ENCODE assay signal across 13 cellular contexts in genomic region chr9:21095561-21095960, GRCh38. TPM values are rescaled to one million over a fixed set of nuclear protein-coding genes. Genes with fewer than 3 reads are reported as not detected.
DNase-seq lines count a peak whose midpoint lies in the region; ATAC-seq, FAIRE-seq and TF ChIP-seq lines count a peak whose summit lies in the region.
"Had no signal": no experiment of that assay in that cellular context is flagged by ENCODE, and none has a peak within 500 bp of the region (broad histone marks: within the 10 kb centered on the region; RNA-seq: fewer than 3 reads in every experiment).

No MANE protein-coding gene starts in this region.

- no peaks in the 10 kb centered on the region for H3K27me3 Mint-ChIP-seq in CD4-positive, alpha-beta memory T cell
- H3K27me3 Mint-ChIP-seq: brain had no signal

- H3K14ac ChIP-seq in trophoblast cell (ENCODE audit: low read length): no peak overlapping the region

- peak overlapping the region; percentile 100 for H4K91ac ChIP-seq in trophoblast cell (ENCODE audit: low read depth, low read length)

- H3K4me1 Mint-ChIP-seq in CD4-positive, alpha-beta memory T cell: peaks cover 25 to 49% (median 34%) of the 10 kb centered on the region in 4 donors

- no peak overlapping the region for H4K12ac ChIP-seq in trophoblast cell (ENCODE audit: low read depth, low read length)

- no peaks in the 10 kb centered on the region for H3K36me3 Mint-ChIP-seq in CD4-positive, alpha-beta memory T cell
- H3K36me3 Mint-ChIP-seq: brain had no signal

- no peak overlapping the region for H3K4me3 ChIP-seq in CD4-positive, alpha-beta memory T cell (ENCODE audit: low read length in 2 of 2)
- H3K4me3 ChIP-seq in coronary artery (no peak overlapping the region), trophoblast cell (ENCODE audit: low read depth, low read length) (no peak overlapping the region)

- POLR2A ChIA-PET in CD4-positive, alpha-beta memory T cell (lab: Charles Lee; ENCODE audit: partially characterized antibody): interaction anchor here (1.2 to 1.7 kb wide), 3 partner anchors 17 to 99 kb away, joined by 3 to 12 read pairs (median 4); partner anchors contain the start of gene HACD4

- no peak overlapping the region for H3K4ac ChIP-seq in trophoblast cell (ENCODE audit: low read depth, low read length)

- H2BK120ac ChIP-seq in trophoblast cell (ENCODE audit: insufficient read depth, low read length, poor library complexity): peak overlapping the region; percentile 99

- no peak overlapping the region for H3K9ac ChIP-seq in trophoblast cell (ENCODE audit: low read length)

- H3K79me2 ChIP-seq in trophoblast cell (ENCODE audit: control insufficient read depth, insufficient read depth, low read length, poor library complexity): peaks cover 2% of the 10 kb centered on the region

- H3K79me1 ChIP-seq in trophoblast cell (ENCODE audit: low read length): peaks cover 23% of the 10 kb centered on the region

- ATAC-seq in GM21390 (IDR thresholded peaks at IDR 0.05; ENCODE audit: unreplicated experiment): no peak

- FAIRE-seq in HTR-8/SVneo (lab: Jason Lieb, UNC): no peak

- no peak overlapping the region for H2BK12ac ChIP-seq in trophoblast cell (ENCODE audit: low read length)

- H2AK5ac ChIP-seq in trophoblast cell (ENCODE audit: low read length): no peak overlapping the region

- H3K9me3 Mint-ChIP-seq in CD4-positive, alpha-beta memory T cell: no peaks in the 10 kb centered on the region
- H3K9me3 Mint-ChIP-seq: T-helper 1 cell treated with Interleukin-12 subunit alpha and Interleukin-12 subunit beta and Interleukin-4 antibody, amounts not matched to agents 30 μg/mL and 1 μg/mL, for 36 hours had no signal

- H4K8ac ChIP-seq in trophoblast cell (ENCODE audit: low read depth, low read length): no peak overlapping the region

- H2AFZ ChIP-seq in trophoblast cell (ENCODE audit: insufficient read depth, low read length, poor library complexity): no peak overlapping the region

- no peak for TF ChIP-seq CTCF in coronary artery (IDR thresholded peaks at IDR 0.05)

- no peak overlapping the region for H3K18ac ChIP-seq in trophoblast cell (ENCODE audit: low read length)

- H2BK5ac ChIP-seq in trophoblast cell (ENCODE audit: low read depth, low read length, poor library complexity): peak overlapping the region; percentile 100

- CTCF ChIA-PET in CD4-positive, alpha-beta memory T cell (lab: Charles Lee; ENCODE audit: partially characterized antibody): interaction anchor here (0.9 to 3.2 kb wide), 6 partner anchors 10 to 154 kb away, joined by 3 to 14 read pairs (median 5); no protein-coding TSS in a partner anchor

- H3K27ac Mint-ChIP-seq in CD4-positive, alpha-beta memory T cell: peak overlapping the region; percentile 83 to 92 (median 90)

- peak overlapping the region; percentile 50 for H3K27ac ChIP-seq in CD4-positive, alpha-beta memory T cell (ENCODE audit: low read depth, low read length)
- peak overlapping the region; percentile 71 for H3K27ac ChIP-seq in KOPT-K1 (ENCODE audit: low read depth, low read length, poor library complexity, severe bottlenecking)
- peak overlapping the region; percentile 74 to 84 for H3K27ac ChIP-seq in coronary artery
- peak overlapping the region; percentile 99 for H3K27ac ChIP-seq in trophoblast cell (ENCODE audit: low read depth, low read length)

- H3K23ac ChIP-seq in trophoblast cell (ENCODE audit: low read length): no peak overlapping the region

- peak overlapping the region in 1 of 8 donors; percentile 77 for H3K4me3 Mint-ChIP-seq in CD4-positive, alpha-beta memory T cell
- H3K4me3 Mint-ChIP-seq: brain had no signal

- H3K27me3 ChIP-seq in CD4-positive, alpha-beta memory T cell (ENCODE audit: insufficient read depth, low read length): no peaks in the 10 kb centered on the region
- no peaks in the 10 kb centered on the region for H3K27me3 ChIP-seq in trophoblast cell (ENCODE audit: insufficient read depth, low read length)
- H3K27me3 ChIP-seq: stomach had no signal

- intact Hi-C loops in CD4-positive, alpha-beta memory T cell (cut with micrococcal nuclease): loop anchor here (5.0 kb wide), 2 partner anchors 63 to 93 kb away; partner anchors contain the start of gene HACD4

- H3K4me2 ChIP-seq in trophoblast cell (ENCODE audit: low read length): peak overlapping the region; percentile 13

- no peaks in the 10 kb centered on the region for H3K9me3 ChIP-seq in CD4-positive, alpha-beta memory T cell (ENCODE audit: control insufficient read depth in 1 of 2, low read length in 2 of 2)
- H3K9me3 ChIP-seq in KOPT-K1 (ENCODE audit: insufficient read depth, low read length, poor library complexity, severe bottlenecking) (peaks cover 4% of the 10 kb centered on the region), trophoblast cell (ENCODE audit: insufficient read depth, low read depth, low read length) (no peaks in the 10 kb centered on the region)
- H3K9me3 ChIP-seq: stomach had no signal

- H3K36me3 ChIP-seq in CD4-positive, alpha-beta memory T cell (ENCODE audit: insufficient read depth, low read length): no peaks in the 10 kb centered on the region
- H3K36me3 ChIP-seq in KOPT-K1 (ENCODE audit: insufficient read depth, low read length): no peaks in the 10 kb centered on the region
- no peaks in the 10 kb centered on the region for H3K36me3 ChIP-seq in trophoblast cell (ENCODE audit: control insufficient read depth in 1 of 2, insufficient read depth in 2 of 2, low read length in 2 of 2)
- H3K36me3 ChIP-seq: stomach had no signal

- H3K4me1 ChIP-seq in CD4-positive, alpha-beta memory T cell (ENCODE audit: insufficient read depth, low read length): peaks cover 20% of the 10 kb centered on the region
- H3K4me1 ChIP-seq in trophoblast cell (ENCODE audit: control insufficient read depth in 1 of 2, insufficient read depth in 2 of 2, low read length in 2 of 2): peaks cover 14 to 16% of the 10 kb centered on the region in 2 experiments

- no peak for DNase-seq in CD4-positive, alpha-beta memory T cell
- DNase-seq in coronary artery (ENCODE audit: low spot score): no peak
- DNase-seq in trophoblast cell: peak; percentile 83 to 89
- DNase-seq in HTR-8/SVneo (ENCODE audit: insufficient read length, low spot score): no peak
- no peak for DNase-seq in NCI-H82 treated with DMSO at 0.1 percent for 48 hours (lab: John Stamatoyannopoulos, UW; ENCODE audit: unreplicated experiment)
- DNase-seq in NOMO-1 (lab: John Stamatoyannopoulos, UW; ENCODE audit: unreplicated experiment in 2 of 2): no peak
- DNase-seq: NCI-H1694; stimulated activated CD4-positive, alpha-beta T cell treated with anti-CD3 and anti-CD28 coated beads, Interleukin-1b, Interleukin-23, amount 100 ng/mL, for 48 hours; stomach had no signal

RNA-seq across cellular contexts. Expression of gene IFNB1, which starts 17.8 kb away (rescaled TPM):
- not detected for total RNA-seq in CD4-positive, alpha-beta memory T cell
- polyA plus RNA-seq in CD4-positive, alpha-beta memory T cell: under 1 TPM in 1 of 2 donors, not detected in 1; 0.40 TPM
- polyA plus RNA-seq in trophoblast cell (2013): not detected in 2 replicates
- total RNA-seq: stomach had no signal
- polyA plus RNA-seq: stomach had no signal

RNA-seq across cellular contexts. Expression of gene IFNW1, which starts 46.1 kb away (rescaled TPM):
- not detected for total RNA-seq in CD4-positive, alpha-beta memory T cell
- polyA plus RNA-seq in CD4-positive, alpha-beta memory T cell: not detected
- polyA plus RNA-seq in trophoblast cell (2013): not detected in 2 replicates
- total RNA-seq: stomach had no signal
- polyA plus RNA-seq: stomach had no signal

Comparison
In these comparisons a context has a peak if more than half of its experiments do, and no peak if none do; other contexts are left out.
1. DNase-seq: peak in trophoblast cell (2 of 2); none in CD4-positive, alpha-beta memory T cell (0 of 5), coronary artery (single experiment), HTR-8/SVneo (single experiment), NCI-H82 treated with DMSO at 0.1 percent for 48 hours (single experiment) and NOMO-1 (0 of 2).
2. Peak in every context shown above with its lines, with median percentiles within 50 percentile points of each other: H3K27ac ChIP-seq.